ENCODE assay signal across 1 cellular context in the genomic region with DNA sequence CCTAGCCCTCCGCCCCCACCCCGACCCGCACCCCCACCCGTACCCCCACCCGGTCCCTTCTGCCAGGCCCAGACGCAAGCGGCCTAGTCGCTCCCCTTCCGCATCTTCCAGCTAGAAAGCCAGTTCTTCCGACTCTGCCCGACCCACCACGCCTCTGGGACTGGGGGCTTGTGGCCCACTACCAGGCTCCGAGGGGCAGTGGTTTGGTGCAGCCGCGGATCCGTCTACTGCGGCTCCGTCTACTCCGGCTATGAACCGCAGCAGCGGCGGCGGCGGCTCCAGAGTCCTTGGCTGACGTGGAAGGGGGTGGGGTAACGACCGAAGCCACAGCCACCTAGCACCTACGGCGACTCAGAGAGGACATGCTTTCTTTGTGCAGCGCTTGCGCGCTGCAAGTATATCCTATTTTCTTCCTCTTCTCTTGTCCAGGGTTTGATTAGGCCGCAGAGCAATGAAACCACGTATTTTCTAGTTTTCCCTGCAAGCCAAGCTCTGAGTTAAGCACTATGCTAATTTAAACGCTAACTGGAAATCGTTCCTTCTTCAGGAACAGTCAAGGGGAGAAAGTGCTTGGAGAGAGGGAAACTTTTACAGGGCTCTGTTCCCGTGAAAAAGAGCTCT.
TF ChIP-seq lines count a peak whose summit lies in the region.

A gene with protein sequence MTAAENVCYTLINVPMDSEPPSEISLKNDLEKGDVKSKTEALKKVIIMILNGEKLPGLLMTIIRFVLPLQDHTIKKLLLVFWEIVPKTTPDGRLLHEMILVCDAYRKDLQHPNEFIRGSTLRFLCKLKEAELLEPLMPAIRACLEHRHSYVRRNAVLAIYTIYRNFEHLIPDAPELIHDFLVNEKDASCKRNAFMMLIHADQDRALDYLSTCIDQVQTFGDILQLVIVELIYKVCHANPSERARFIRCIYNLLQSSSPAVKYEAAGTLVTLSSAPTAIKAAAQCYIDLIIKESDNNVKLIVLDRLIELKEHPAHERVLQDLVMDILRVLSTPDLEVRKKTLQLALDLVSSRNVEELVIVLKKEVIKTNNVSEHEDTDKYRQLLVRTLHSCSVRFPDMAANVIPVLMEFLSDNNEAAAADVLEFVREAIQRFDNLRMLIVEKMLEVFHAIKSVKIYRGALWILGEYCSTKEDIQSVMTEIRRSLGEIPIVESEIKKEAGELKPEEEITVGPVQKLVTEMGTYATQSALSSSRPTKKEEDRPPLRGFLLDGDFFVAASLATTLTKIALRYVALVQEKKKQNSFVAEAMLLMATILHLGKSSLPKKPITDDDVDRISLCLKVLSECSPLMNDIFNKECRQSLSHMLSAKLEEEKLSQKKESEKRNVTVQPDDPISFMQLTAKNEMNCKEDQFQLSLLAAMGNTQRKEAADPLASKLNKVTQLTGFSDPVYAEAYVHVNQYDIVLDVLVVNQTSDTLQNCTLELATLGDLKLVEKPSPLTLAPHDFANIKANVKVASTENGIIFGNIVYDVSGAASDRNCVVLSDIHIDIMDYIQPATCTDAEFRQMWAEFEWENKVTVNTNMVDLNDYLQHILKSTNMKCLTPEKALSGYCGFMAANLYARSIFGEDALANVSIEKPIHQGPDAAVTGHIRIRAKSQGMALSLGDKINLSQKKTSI (minus strand): TSS at position 252 of the 621 bp plus-strand sequence. CDS start 883 bp downstream, outside the sequence.

TF ChIP-seq in HepG2, 621 proteins besides CTCF, POLR2A, EP300 and RAD21 (continues in another document):
- TF ChIP-seq, protein P1, sequence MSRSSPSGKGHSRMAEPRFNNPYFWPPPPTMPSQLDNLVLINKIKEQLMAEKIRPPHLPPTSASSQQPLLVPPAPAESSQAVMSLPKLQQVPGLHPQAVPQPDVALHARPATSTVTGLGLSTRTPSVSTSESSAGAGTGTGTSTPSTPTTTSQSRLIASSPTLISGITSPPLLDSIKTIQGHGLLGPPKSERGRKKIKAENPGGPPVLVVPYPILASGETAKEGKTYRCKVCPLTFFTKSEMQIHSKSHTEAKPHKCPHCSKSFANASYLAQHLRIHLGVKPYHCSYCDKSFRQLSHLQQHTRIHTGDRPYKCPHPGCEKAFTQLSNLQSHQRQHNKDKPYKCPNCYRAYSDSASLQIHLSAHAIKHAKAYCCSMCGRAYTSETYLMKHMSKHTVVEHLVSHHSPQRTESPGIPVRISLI (CRISPR knock-in tag; IDR thresholded peaks at IDR 0.05; ENCODE audit: borderline replicate concordance), result no peak
- TF ChIP-seq, protein P2, sequence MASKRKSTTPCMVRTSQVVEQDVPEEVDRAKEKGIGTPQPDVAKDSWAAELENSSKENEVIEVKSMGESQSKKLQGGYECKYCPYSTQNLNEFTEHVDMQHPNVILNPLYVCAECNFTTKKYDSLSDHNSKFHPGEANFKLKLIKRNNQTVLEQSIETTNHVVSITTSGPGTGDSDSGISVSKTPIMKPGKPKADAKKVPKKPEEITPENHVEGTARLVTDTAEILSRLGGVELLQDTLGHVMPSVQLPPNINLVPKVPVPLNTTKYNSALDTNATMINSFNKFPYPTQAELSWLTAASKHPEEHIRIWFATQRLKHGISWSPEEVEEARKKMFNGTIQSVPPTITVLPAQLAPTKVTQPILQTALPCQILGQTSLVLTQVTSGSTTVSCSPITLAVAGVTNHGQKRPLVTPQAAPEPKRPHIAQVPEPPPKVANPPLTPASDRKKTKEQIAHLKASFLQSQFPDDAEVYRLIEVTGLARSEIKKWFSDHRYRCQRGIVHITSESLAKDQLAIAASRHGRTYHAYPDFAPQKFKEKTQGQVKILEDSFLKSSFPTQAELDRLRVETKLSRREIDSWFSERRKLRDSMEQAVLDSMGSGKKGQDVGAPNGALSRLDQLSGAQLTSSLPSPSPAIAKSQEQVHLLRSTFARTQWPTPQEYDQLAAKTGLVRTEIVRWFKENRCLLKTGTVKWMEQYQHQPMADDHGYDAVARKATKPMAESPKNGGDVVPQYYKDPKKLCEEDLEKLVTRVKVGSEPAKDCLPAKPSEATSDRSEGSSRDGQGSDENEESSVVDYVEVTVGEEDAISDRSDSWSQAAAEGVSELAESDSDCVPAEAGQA (IDR thresholded peaks at IDR 0.05; ENCODE audit: low read depth), result peak; percentile 61; the same call in 1 of the 2 replicates
- TF ChIP-seq, protein P2 (CRISPR knock-in tag; IDR thresholded peaks at IDR 0.05; ENCODE audit: borderline replicate concordance), result no peak
- no peak for TF ChIP-seq TCF7L2 (IDR thresholded peaks at IDR 0.05; ENCODE audit: low read depth, low read length)
- TF ChIP-seq TP53 (CRISPR knock-in tag; conservative IDR thresholded peaks at IDR 0.05), result no peak
- TF ChIP-seq, protein P3, sequence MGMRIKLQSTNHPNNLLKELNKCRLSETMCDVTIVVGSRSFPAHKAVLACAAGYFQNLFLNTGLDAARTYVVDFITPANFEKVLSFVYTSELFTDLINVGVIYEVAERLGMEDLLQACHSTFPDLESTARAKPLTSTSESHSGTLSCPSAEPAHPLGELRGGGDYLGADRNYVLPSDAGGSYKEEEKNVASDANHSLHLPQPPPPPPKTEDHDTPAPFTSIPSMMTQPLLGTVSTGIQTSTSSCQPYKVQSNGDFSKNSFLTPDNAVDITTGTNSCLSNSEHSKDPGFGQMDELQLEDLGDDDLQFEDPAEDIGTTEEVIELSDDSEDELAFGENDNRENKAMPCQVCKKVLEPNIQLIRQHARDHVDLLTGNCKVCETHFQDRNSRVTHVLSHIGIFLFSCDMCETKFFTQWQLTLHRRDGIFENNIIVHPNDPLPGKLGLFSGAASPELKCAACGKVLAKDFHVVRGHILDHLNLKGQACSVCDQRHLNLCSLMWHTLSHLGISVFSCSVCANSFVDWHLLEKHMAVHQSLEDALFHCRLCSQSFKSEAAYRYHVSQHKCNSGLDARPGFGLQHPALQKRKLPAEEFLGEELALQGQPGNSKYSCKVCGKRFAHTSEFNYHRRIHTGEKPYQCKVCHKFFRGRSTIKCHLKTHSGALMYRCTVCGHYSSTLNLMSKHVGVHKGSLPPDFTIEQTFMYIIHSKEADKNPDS (CRISPR knock-in tag; IDR thresholded peaks at IDR 0.05), result peak; percentile 62; the same call in 1 of the 2 replicates
- TF ChIP-seq DPF2 (CRISPR knock-in tag; IDR thresholded peaks at IDR 0.05; ENCODE audit: borderline replicate concordance, low read depth), result no peak
- no peak for TF ChIP-seq TBP (CRISPR knock-in tag; IDR thresholded peaks at IDR 0.05)
- TF ChIP-seq, protein P4, sequence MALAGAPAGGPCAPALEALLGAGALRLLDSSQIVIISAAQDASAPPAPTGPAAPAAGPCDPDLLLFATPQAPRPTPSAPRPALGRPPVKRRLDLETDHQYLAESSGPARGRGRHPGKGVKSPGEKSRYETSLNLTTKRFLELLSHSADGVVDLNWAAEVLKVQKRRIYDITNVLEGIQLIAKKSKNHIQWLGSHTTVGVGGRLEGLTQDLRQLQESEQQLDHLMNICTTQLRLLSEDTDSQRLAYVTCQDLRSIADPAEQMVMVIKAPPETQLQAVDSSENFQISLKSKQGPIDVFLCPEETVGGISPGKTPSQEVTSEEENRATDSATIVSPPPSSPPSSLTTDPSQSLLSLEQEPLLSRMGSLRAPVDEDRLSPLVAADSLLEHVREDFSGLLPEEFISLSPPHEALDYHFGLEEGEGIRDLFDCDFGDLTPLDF (CRISPR knock-in tag; IDR thresholded peaks at IDR 0.05), result no peak
- 0 out of 2 replicates have a peak, but pooled peaks have one; percentile 29 for TF ChIP-seq KDM3A (CRISPR knock-in tag; IDR thresholded peaks at IDR 0.05; ENCODE audit: low read depth)
- TF ChIP-seq, protein P5, sequence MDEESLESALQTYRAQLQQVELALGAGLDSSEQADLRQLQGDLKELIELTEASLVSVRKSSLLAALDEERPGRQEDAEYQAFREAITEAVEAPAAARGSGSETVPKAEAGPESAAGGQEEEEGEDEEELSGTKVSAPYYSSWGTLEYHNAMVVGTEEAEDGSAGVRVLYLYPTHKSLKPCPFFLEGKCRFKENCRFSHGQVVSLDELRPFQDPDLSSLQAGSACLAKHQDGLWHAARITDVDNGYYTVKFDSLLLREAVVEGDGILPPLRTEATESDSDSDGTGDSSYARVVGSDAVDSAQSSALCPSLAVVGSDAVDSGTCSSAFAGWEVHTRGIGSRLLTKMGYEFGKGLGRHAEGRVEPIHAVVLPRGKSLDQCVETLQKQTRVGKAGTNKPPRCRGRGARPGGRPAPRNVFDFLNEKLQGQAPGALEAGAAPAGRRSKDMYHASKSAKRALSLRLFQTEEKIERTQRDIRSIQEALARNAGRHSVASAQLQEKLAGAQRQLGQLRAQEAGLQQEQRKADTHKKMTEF (CRISPR knock-in tag; IDR thresholded peaks at IDR 0.05), result peak; percentile 70
- TF ChIP-seq XBP1 (CRISPR knock-in tag; IDR thresholded peaks at IDR 0.05), result no peak
- TF ChIP-seq JDP2 (CRISPR knock-in tag; IDR thresholded peaks at IDR 0.05; ENCODE audit: borderline replicate concordance), result no peak; the same call in 1 of the 2 replicates
- peak; percentile 53; the same call in 1 of the 2 replicates for TF ChIP-seq PITX1 (CRISPR knock-in tag; IDR thresholded peaks at IDR 0.05)
- TF ChIP-seq GZF1 (CRISPR knock-in tag; IDR thresholded peaks at IDR 0.05), result peak; percentile 53; the same call in 1 of the 2 replicates
- peak; percentile 93 for TF ChIP-seq ETV5 (CRISPR knock-in tag; IDR thresholded peaks at IDR 0.05; ENCODE audit: borderline replicate concordance)
- TF ChIP-seq, protein P6, sequence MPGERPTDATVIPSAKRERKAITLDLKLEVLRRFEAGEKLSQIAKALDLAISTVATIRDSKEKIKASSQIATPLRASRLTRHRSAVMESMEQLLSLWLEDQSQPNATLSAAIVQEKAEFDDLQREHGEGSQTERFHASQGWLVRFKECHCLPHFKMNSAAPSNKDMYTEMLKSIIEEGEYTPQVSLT (CRISPR knock-in tag; IDR thresholded peaks at IDR 0.05; ENCODE audit: borderline replicate concordance, low read depth), result 0 out of 2 replicates have a peak, but pooled peaks have one; percentile 45
- no peak for TF ChIP-seq ZSCAN22 (CRISPR knock-in tag; IDR thresholded peaks at IDR 0.05)
- TF ChIP-seq ZNF441 (CRISPR knock-in tag; IDR thresholded peaks at IDR 0.05; ENCODE audit: borderline replicate concordance), result peak; percentile 62; the same call in 1 of the 2 replicates
- TF ChIP-seq, protein P7, sequence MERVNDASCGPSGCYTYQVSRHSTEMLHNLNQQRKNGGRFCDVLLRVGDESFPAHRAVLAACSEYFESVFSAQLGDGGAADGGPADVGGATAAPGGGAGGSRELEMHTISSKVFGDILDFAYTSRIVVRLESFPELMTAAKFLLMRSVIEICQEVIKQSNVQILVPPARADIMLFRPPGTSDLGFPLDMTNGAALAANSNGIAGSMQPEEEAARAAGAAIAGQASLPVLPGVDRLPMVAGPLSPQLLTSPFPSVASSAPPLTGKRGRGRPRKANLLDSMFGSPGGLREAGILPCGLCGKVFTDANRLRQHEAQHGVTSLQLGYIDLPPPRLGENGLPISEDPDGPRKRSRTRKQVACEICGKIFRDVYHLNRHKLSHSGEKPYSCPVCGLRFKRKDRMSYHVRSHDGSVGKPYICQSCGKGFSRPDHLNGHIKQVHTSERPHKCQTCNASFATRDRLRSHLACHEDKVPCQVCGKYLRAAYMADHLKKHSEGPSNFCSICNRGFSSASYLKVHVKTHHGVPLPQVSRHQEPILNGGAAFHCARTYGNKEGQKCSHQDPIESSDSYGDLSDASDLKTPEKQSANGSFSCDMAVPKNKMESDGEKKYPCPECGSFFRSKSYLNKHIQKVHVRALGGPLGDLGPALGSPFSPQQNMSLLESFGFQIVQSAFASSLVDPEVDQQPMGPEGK (CRISPR knock-in tag; IDR thresholded peaks at IDR 0.05), result peak; percentile 53
- TF ChIP-seq ZSCAN29 (CRISPR knock-in tag; conservative IDR thresholded peaks at IDR 0.05), result peak; percentile 45; the same call in 1 of the 2 replicates
- TF ChIP-seq, protein P8, sequence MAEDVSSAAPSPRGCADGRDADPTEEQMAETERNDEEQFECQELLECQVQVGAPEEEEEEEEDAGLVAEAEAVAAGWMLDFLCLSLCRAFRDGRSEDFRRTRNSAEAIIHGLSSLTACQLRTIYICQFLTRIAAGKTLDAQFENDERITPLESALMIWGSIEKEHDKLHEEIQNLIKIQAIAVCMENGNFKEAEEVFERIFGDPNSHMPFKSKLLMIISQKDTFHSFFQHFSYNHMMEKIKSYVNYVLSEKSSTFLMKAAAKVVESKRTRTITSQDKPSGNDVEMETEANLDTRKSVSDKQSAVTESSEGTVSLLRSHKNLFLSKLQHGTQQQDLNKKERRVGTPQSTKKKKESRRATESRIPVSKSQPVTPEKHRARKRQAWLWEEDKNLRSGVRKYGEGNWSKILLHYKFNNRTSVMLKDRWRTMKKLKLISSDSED (CRISPR knock-in tag; IDR thresholded peaks at IDR 0.05), result no peak
- TF ChIP-seq ZBTB21 (CRISPR knock-in tag; IDR thresholded peaks at IDR 0.05), result no peak
- TF ChIP-seq, protein P9, sequence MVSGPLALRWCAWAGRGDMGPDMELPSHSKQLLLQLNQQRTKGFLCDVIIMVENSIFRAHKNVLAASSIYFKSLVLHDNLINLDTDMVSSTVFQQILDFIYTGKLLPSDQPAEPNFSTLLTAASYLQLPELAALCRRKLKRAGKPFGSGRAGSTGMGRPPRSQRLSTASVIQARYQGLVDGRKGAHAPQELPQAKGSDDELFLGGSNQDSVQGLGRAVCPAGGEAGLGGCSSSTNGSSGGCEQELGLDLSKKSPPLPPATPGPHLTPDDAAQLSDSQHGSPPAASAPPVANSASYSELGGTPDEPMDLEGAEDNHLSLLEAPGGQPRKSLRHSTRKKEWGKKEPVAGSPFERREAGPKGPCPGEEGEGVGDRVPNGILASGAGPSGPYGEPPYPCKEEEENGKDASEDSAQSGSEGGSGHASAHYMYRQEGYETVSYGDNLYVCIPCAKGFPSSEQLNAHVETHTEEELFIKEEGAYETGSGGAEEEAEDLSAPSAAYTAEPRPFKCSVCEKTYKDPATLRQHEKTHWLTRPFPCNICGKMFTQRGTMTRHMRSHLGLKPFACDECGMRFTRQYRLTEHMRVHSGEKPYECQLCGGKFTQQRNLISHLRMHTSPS (CRISPR knock-in tag; IDR thresholded peaks at IDR 0.05; ENCODE audit: low read depth), result no peak
- peak; percentile 73; the same call in 1 of the 2 replicates for TF ChIP-seq ZNF563 (CRISPR knock-in tag; IDR thresholded peaks at IDR 0.05)
- no peak for TF ChIP-seq GLI4 (CRISPR knock-in tag; IDR thresholded peaks at IDR 0.05; ENCODE audit: borderline replicate concordance)
- TF ChIP-seq RBM22 (optimal IDR thresholded peaks at IDR 0.05; ENCODE audit: low read length), result no peak
- no peak for TF ChIP-seq GPN1 (CRISPR knock-in tag; IDR thresholded peaks at IDR 0.05; ENCODE audit: borderline replicate concordance)
- no peak for TF ChIP-seq ZNF225 (CRISPR knock-in tag; IDR thresholded peaks at IDR 0.05)
- TF ChIP-seq SMAD9 (CRISPR knock-in tag; IDR thresholded peaks at IDR 0.05), result no peak; the same call in 1 of the 2 replicates
- no peak for TF ChIP-seq RARA (CRISPR knock-in tag; IDR thresholded peaks at IDR 0.05)
